21 cellular contexts compared by ENCODE assay signal in the genomic region with DNA sequence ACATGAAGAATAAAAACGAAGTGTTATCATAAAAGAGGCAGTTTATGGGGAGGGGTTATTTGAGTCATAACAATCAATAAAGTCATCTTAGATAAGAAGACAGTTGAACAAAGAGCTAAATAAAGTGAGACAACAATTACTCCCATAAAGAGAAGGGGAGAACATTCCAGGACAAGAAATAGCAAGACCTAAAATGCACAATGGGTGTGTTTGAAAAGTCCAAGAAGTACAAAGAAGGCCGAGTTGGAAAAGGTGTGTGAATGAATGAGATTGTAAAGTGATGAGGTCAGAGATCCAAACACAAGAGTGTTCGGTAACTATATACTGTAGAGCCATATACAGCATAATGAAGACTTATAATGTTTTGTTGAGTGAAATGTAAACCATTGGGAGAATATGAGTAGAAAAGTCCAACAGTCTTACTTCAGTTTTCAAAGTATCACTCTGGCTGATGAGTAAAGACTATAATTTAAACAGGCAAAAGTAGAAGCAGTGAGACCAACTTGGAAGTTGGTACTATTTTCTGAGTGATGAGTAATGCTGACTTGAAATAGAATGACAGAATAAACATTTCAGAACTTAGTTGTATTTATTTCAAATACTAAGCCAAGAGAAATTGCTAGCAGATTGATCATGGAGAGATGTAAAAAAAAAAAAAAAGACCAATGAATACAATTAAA.
DNase-seq lines count a peak whose midpoint lies in the region; ATAC-seq, FAIRE-seq and TF ChIP-seq lines count a peak whose summit lies in the region.
"Had no signal": no experiment of that assay in that cellular context is flagged by ENCODE, and none has a peak within 500 bp of the region (broad histone marks: within the 10 kb centered on the region; RNA-seq: fewer than 3 reads in every experiment).

No MANE protein-coding gene starts in this region.

- DNase-seq in HS-5 (ENCODE audit: low read depth) (peak; percentile 8), RWPE1 (ENCODE audit: low spot score) (peak; percentile 53), foreskin keratinocyte (peak; percentile 92 to 98), urothelium cell line (ENCODE audit: low spot score) (peak; percentile 18), nucleus accumbens (lab: John Stamatoyannopoulos, UW) (no peak), T-helper 2 cell (no peak)
- DNase-seq: activated CD8-positive, alpha-beta T cell treated with anti-CD3 and anti-CD28 coated beads for 36 hours; activated T-cell treated with anti-CD3 and anti-CD28 coated beads for 4 hours; AML-193; foreskin melanocyte; HFFc6; hypothalamus; lower lobe of right lung; NCI-H1436 treated with DMSO at 0.1 percent for 48 hours; NCI-H526 treated with DMSO at 0.1 percent for 48 hours; stimulated activated CD4-positive, alpha-beta T cell treated with anti-CD3 and anti-CD28 coated beads, Interleukin-4, amount 100 ng/mL, for 1 hour; stimulated activated naive CD4-positive, alpha-beta T cell had no signal

- POLR2A ChIA-PET in RWPE1 (lab: Yijun Ruan, JAX; ENCODE audit: low non-redundant PET): no interaction called here

- ATAC-seq in foreskin keratinocyte: peak; percentile 87
- no peak for ATAC-seq in GM18517 (IDR thresholded peaks at IDR 0.05; ENCODE audit: unreplicated experiment)
- ATAC-seq: activated CD8-positive, alpha-beta T cell treated with anti-CD3 and anti-CD28 coated beads for 36 hours; lower lobe of right lung had no signal

- H3K27ac ChIP-seq in RWPE1 (no peak overlapping the region), foreskin keratinocyte (peak overlapping the region; percentile 17)
- H3K27ac ChIP-seq: lower lobe of right lung, prostate gland, skin epidermis had no signal

- no peak for FAIRE-seq in urothelium cell line (lab: Jason Lieb, UNC)
- FAIRE-seq: islet of Langerhans had no signal

- CTCF ChIA-PET in RWPE1 (lab: Yijun Ruan, JAX): no interaction called here

- no peaks in the 10 kb centered on the region for H3K27me3 ChIP-seq in foreskin keratinocyte

- TF ChIP-seq CTCF in RWPE1 (conservative IDR thresholded peaks at IDR 0.05; ENCODE audit: low read depth): no peak
- no peak for TF ChIP-seq CTCF in foreskin keratinocyte (conservative IDR thresholded peaks at IDR 0.05)

- H3K4me1 ChIP-seq in foreskin keratinocyte: peaks cover 17% of the 10 kb centered on the region
- H3K4me1 ChIP-seq: lower lobe of right lung, prostate gland had no signal

Comparison
In these comparisons a context has a peak if more than half of its experiments do, and no peak if none do; other contexts are left out.
1. DNase-seq: peak in HS-5 (single experiment), RWPE1 (single experiment), foreskin keratinocyte (2 of 2) and urothelium cell line (single experiment); none in nucleus accumbens (0 of 56) and T-helper 2 cell (0 of 5).